1 cellular context compared by ENCODE assay signal in genomic region chr4:113973349-113973748, GRCh38.
TF ChIP-seq lines count a peak whose summit lies in the region.

No MANE protein-coding gene starts in this region.

TF ChIP-seq in HEK293, 187 proteins besides CTCF, POLR2A, EP300 and RAD21:
- TF ChIP-seq, protein P1, sequence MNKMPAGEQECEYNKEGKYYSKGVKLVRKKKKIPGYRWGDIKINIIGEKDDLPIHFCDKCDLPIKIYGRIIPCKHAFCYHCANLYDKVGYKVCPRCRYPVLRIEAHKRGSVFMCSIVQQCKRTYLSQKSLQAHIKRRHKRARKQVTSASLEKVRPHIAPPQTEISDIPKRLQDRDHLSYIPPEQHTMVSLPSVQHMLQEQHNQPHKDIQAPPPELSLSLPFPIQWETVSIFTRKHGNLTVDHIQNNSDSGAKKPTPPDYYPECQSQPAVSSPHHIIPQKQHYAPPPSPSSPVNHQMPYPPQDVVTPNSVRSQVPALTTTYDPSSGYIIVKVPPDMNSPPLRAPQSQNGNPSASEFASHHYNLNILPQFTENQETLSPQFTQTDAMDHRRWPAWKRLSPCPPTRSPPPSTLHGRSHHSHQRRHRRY (tag by site-specific recombination; IDR thresholded peaks at IDR 0.05): no peak
- peak; percentile 68 for TF ChIP-seq PRDM6 (tag by site-specific recombination; IDR thresholded peaks at IDR 0.05)
- no peak for TF ChIP-seq KLF9 (tag by site-specific recombination; IDR thresholded peaks at IDR 0.05; ENCODE audit: low read depth)
